8 cellular contexts compared by ENCODE assay signal in genomic region chr16:27109666-27110523, GRCh38. TPM values are rescaled to one million over a fixed set of nuclear protein-coding genes. Genes with fewer than 3 reads are reported as not detected.
DNase-seq lines count a peak whose midpoint lies in the region; ATAC-seq and TF ChIP-seq lines count a peak whose summit lies in the region.

No MANE protein-coding gene starts in this region.

- peak overlapping the region; percentile 64 for H2AFZ ChIP-seq in KMS-11 (ENCODE audit: low read depth)

- no peaks in the 10 kb centered on the region for H3K4me1 ChIP-seq in KMS-11 (ENCODE audit: low read depth, poor library complexity, severe bottlenecking)

- no peak overlapping the region for H3K27ac ChIP-seq in KMS-11

- no peaks in the 10 kb centered on the region for H3K27me3 ChIP-seq in KMS-11 (ENCODE audit: insufficient read depth, low read depth)

- TF ChIP-seq CTCF in KMS-11 (conservative IDR thresholded peaks at IDR 0.05; ENCODE audit: low read depth, low read length): peak; percentile 75

- H3K36me3 ChIP-seq in KMS-11 (ENCODE audit: insufficient read depth): no peaks in the 10 kb centered on the region

- peak overlapping the region; percentile 97 for H3K4me2 ChIP-seq in KMS-11

- DNase-seq in NCI-H1417 (lab: John Stamatoyannopoulos, UW) (peak; percentile 30 to 57 (median 44)), NCI-H1417 treated with DMSO at 0.1 percent for 48 hours (lab: John Stamatoyannopoulos, UW) (no peak), T follicular helper cell (ENCODE audit: low read depth) (peak; percentile 66), left cardiac atrium (peak; percentile 82), putamen (ENCODE audit: low spot score) (peak; percentile 3), ureter (ENCODE audit: low spot score) (peak; percentile 72)
- DNase-seq in activated naive CD8-positive, alpha-beta T cell treated with anti-CD3 and anti-CD28 coated beads, Interleukin-2, amount 50 U/mL, for 16 hours (ENCODE audit: low read depth, low spot score): peak; percentile 56

- peak overlapping the region; percentile 47; the same call in 1 of the 2 replicates for H3K9ac ChIP-seq in KMS-11

- intact Hi-C loops in left cardiac atrium (cut with DNase I): loop anchor here in 1 of 2 donors (5.0 kb wide), 1 partner anchor 1268 kb away; no protein-coding TSS in a partner anchor

- H3K4me3 ChIP-seq in KMS-11 (IDR thresholded peaks at IDR 0.05; ENCODE audit: insufficient read depth, low read depth, low read length): no peak overlapping the region

- no peaks in the 10 kb centered on the region for H4K20me1 ChIP-seq in KMS-11 (ENCODE audit: insufficient read depth)

- ATAC-seq in left cardiac atrium: peak; percentile 94 to 96

- H3K79me2 ChIP-seq in KMS-11 (ENCODE audit: insufficient read depth, low read depth): no peaks in the 10 kb centered on the region

RNA-seq across cellular contexts. Expression of gene C16orf82, which starts 43.2 kb away (rescaled TPM):
- total RNA-seq in left cardiac atrium (not detected), ureter (not detected)
